ENCODE assay signal across 14 cellular contexts in genomic region chr3:50816896-50817295, GRCh38.
"Had no signal": no experiment of that assay in that cellular context is flagged by ENCODE, and none has a peak within 500 bp of the region (broad histone marks: within the 10 kb centered on the region; RNA-seq: fewer than 3 reads in every experiment).

No MANE protein-coding gene starts in this region.

- FAIRE-seq: endometrium, kidney, pancreas had no signal

- H3K4me1 ChIP-seq: esophagus muscularis mucosa, pancreas, upper lobe of right lung had no signal

- H3K9me3 Mint-ChIP-seq: activated CD4-positive, alpha-beta T cell treated with anti-CD3 and anti-CD28 coated beads, Interleukin-2, amount 10 ng/mL, durations not matched to agents 24 days and 14 days; activated naive CD8-positive, alpha-beta T cell treated with anti-CD3 and anti-CD28 coated beads, Interleukin-2, amount 10 ng/mL, durations not matched to agents 7 days and 5 days had no signal

- H3K36me3 Mint-ChIP-seq: activated naive CD8-positive, alpha-beta T cell treated with anti-CD3 and anti-CD28 coated beads, Interleukin-2, amount 10 ng/mL, durations not matched to agents 7 days and 5 days had no signal

- H3K27ac ChIP-seq: esophagus muscularis mucosa, pancreas, upper lobe of right lung had no signal

- ATAC-seq: left ventricle myocardium superior, pancreas, upper lobe of right lung had no signal

- H3K4me1 Mint-ChIP-seq: activated CD4-positive, alpha-beta T cell treated with anti-CD3 and anti-CD28 coated beads, Interleukin-2, amount 10 ng/mL, durations not matched to agents 24 days and 14 days; activated naive CD8-positive, alpha-beta T cell treated with anti-CD3 and anti-CD28 coated beads, Interleukin-2, amount 10 ng/mL, durations not matched to agents 7 days and 5 days had no signal

- H3K4me3 Mint-ChIP-seq: activated CD4-positive, alpha-beta T cell treated with anti-CD3 and anti-CD28 coated beads, Interleukin-2, amount 10 ng/mL, durations not matched to agents 24 days and 14 days; activated naive CD8-positive, alpha-beta T cell treated with anti-CD3 and anti-CD28 coated beads, Interleukin-2, amount 10 ng/mL, durations not matched to agents 7 days and 5 days had no signal

- H3K4me3 ChIP-seq: esophagus muscularis mucosa, pancreas, upper lobe of right lung had no signal

- H3K36me3 ChIP-seq: esophagus muscularis mucosa, pancreas, upper lobe of right lung had no signal

- H3K9me3 ChIP-seq: esophagus muscularis mucosa, pancreas, upper lobe of right lung had no signal

- H3K27me3 ChIP-seq: esophagus muscularis mucosa, pancreas, upper lobe of right lung had no signal

- H3K27ac Mint-ChIP-seq: activated CD4-positive, alpha-beta T cell treated with anti-CD3 and anti-CD28 coated beads, Interleukin-2, amount 10 ng/mL, durations not matched to agents 24 days and 14 days; activated naive CD8-positive, alpha-beta T cell treated with anti-CD3 and anti-CD28 coated beads, Interleukin-2, amount 10 ng/mL, durations not matched to agents 7 days and 5 days had no signal

- H3K27me3 Mint-ChIP-seq: activated CD4-positive, alpha-beta T cell treated with anti-CD3 and anti-CD28 coated beads, Interleukin-2, amount 10 ng/mL, durations not matched to agents 24 days and 14 days; activated naive CD8-positive, alpha-beta T cell treated with anti-CD3 and anti-CD28 coated beads, Interleukin-2, amount 10 ng/mL, durations not matched to agents 7 days and 5 days had no signal

- DNase-seq: activated CD4-positive, alpha-beta T cell treated with anti-CD3 and anti-CD28 coated beads, Interleukin-2, amount 10 ng/mL, durations not matched to agents 24 days and 14 days; activated effector memory CD4-positive, alpha-beta T cell treated with anti-CD3 and anti-CD28 coated beads, Interleukin-2, amount 50 U/mL, for 16 hours; activated naive CD8-positive, alpha-beta T cell treated with anti-CD3 and anti-CD28 coated beads, Interleukin-2, amount 10 ng/mL, durations not matched to agents 7 days and 5 days; activated T-cell treated with anti-CD3 and anti-CD28 coated beads, Interleukin-2, amount 50 U/mL, for 1 hour; anterior cingulate cortex; head of caudate nucleus; kidney; left ventricle myocardium superior; pancreas; stimulated activated CD4-positive, alpha-beta T cell treated with anti-CD3 and anti-CD28 coated beads, Interleukin-2, amount 100 ng/mL, for 48 hours; stimulated activated naive CD4-positive, alpha-beta T cell treated with Interleukin-2 at 50 U/mL for 16 hours; upper lobe of right lung had no signal
